ENCODE assay signal across 10 cellular contexts in the genomic region with DNA sequence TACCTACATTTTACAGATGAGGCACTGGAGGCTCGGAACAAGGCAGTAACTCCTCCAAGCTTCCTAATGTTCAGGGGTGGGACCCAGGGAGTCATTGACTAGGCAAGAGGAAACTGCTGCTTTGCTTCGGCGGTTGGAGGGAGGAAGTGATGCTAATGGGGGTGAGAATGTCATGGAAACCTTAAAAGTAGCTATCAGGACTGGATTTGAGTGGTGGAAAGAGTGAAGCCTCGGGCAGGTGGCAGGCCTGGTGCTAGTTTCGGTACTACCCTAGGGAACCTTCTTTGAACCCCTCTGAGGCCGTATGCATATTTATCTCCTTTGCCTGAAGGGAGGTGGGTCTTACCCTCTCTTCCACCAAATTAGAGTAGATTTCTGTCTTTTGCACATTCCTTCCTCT. TPM values are rescaled to one million over a fixed set of nuclear protein-coding genes. Genes with fewer than 3 reads are reported as not detected.
A peak's percentile ranks its signal among the peaks of the same experiment; 100 is the strongest.
DNase-seq lines count a peak whose midpoint lies in the region; ATAC-seq and TF ChIP-seq lines count a peak whose summit lies in the region.
"Had no signal": no experiment of that assay in that cellular context is flagged by ENCODE, and none has a peak within 500 bp of the region (broad histone marks: within the 10 kb centered on the region; RNA-seq: fewer than 3 reads in every experiment).

No MANE protein-coding gene starts in this region.

- in situ Hi-C loops in GM13977 (cut with MboI; ENCODE audit: low pct_unique_long_range_greater_than_20kb, low sequenced_read_pairs, unreplicated experiment) = no loop called here

- no peaks in the 10 kb centered on the region for H3K9me3 Mint-ChIP-seq in WTC11
- no peaks in the 10 kb centered on the region for H3K9me3 Mint-ChIP-seq in naive thymus-derived CD8-positive, alpha-beta T cell

- peaks cover 19% of the 10 kb centered on the region for H3K4me1 Mint-ChIP-seq in WTC11
- H3K4me1 Mint-ChIP-seq in naive thymus-derived CD8-positive, alpha-beta T cell = peaks cover 8 to 24% (median 18%) of the 10 kb centered on the region in 4 donors

- POLR2A ChIA-PET in WTC11 (lab: Charles Lee) = interaction anchor here (1.2 kb wide), 1 partner anchor 11 kb away, joined by 5 read pairs; the partner anchor contains the start of gene WDR31
- POLR2A ChIA-PET in naive thymus-derived CD8-positive, alpha-beta T cell (lab: Charles Lee) = interaction anchor here (0.6 to 3.4 kb wide), 4 partner anchors 9 to 76 kb away, joined by 3 to 23 read pairs (median 4); partner anchors contain the start of genes CDC26, PRPF4 and WDR31

- ATAC-seq in HG03378 (IDR thresholded peaks at IDR 0.05; ENCODE audit: unreplicated experiment) (peak; percentile 42), WTC11 (no peak), HG02970 (IDR thresholded peaks at IDR 0.05; ENCODE audit: low FRiP score, unreplicated experiment) (no peak)
- ATAC-seq in naive thymus-derived CD8-positive, alpha-beta T cell = peak; percentile 27 to 52

- H3K27ac Mint-ChIP-seq in WTC11 = no peak overlapping the region; the same call in 1 of the 2 replicates
- H3K27ac Mint-ChIP-seq in naive thymus-derived CD8-positive, alpha-beta T cell = peak overlapping the region in 2 of 10 donors; percentile 18 to 84

- peak overlapping the region; percentile 83 for H3K4me3 Mint-ChIP-seq in WTC11
- H3K4me3 Mint-ChIP-seq in naive thymus-derived CD8-positive, alpha-beta T cell = peak overlapping the region; percentile 73 to 88 (median 80)

- CTCF ChIA-PET in WTC11 (lab: Charles Lee) = interaction anchor here (0.9 to 3.0 kb wide), 4 partner anchors 11 to 120 kb away, joined by 3 to 16 read pairs (median 4); partner anchors contain the start of gene WDR31

- H3K27me3 Mint-ChIP-seq in WTC11 (ENCODE audit: low read depth) = peaks cover 34% of the 10 kb centered on the region
- peaks cover 3 to 33% (median 13%) of the 10 kb centered on the region in 5 donors for H3K27me3 Mint-ChIP-seq in naive thymus-derived CD8-positive, alpha-beta T cell

- H3K36me3 Mint-ChIP-seq in WTC11 = no peaks in the 10 kb centered on the region
- no peaks in the 10 kb centered on the region for H3K36me3 Mint-ChIP-seq in naive thymus-derived CD8-positive, alpha-beta T cell

- DNase-seq in GM13977 (ENCODE audit: low spot score) = peak; percentile 59
- no peak for DNase-seq in WTC11 (ENCODE audit: low spot score)
- DNase-seq in naive thymus-derived CD8-positive, alpha-beta T cell = peak in 2 of 10 donors; percentile 21 to 26
- DNase-seq in activated effector memory CD4-positive, alpha-beta T cell treated with Interleukin-2 at 50 U/mL for 16 hours = no peak
- DNase-seq in effector CD4-positive, alpha-beta T cell = no peak
- DNase-seq in NCI-H2171 treated with DMSO at 0.1 percent for 48 hours (lab: John Stamatoyannopoulos, UW) = no peak
- DNase-seq: left colon had no signal

- TF ChIP-seq CTCF in GM13977 (IDR thresholded peaks at IDR 0.05; ENCODE audit: extremely low read depth, insufficient read depth, missing control alignments) (no peak), WTC11 (IDR thresholded peaks at IDR 0.05) (no peak)

TF ChIP-seq in WTC11, 78 proteins besides CTCF, POLR2A, EP300 and RAD21:
- TF ChIP-seq CBFB (CRISPR knock-in tag; IDR thresholded peaks at IDR 0.05; ENCODE audit: low read depth) (no peak), RELA (CRISPR knock-in tag; IDR thresholded peaks at IDR 0.05; ENCODE audit: borderline replicate concordance) (no peak), FOXP1 (CRISPR knock-in tag; IDR thresholded peaks at IDR 0.05; ENCODE audit: borderline replicate concordance) (no peak), ZBTB43 (CRISPR knock-in tag; IDR thresholded peaks at IDR 0.05) (no peak), CREM (CRISPR knock-in tag; IDR thresholded peaks at IDR 0.05) (no peak), ZNF263 (CRISPR knock-in tag; IDR thresholded peaks at IDR 0.05; ENCODE audit: low read depth) (no peak), EMX1 (CRISPR knock-in tag; IDR thresholded peaks at IDR 0.05) (no peak), ZNF416 (CRISPR knock-in tag; IDR thresholded peaks at IDR 0.05) (no peak), RORB (CRISPR knock-in tag; IDR thresholded peaks at IDR 0.05) (no peak), FOXJ3 (CRISPR knock-in tag; IDR thresholded peaks at IDR 0.05; ENCODE audit: borderline replicate concordance) (no peak), MYBL2 (CRISPR knock-in tag; IDR thresholded peaks at IDR 0.05) (no peak)
- TF ChIP-seq, protein P1, sequence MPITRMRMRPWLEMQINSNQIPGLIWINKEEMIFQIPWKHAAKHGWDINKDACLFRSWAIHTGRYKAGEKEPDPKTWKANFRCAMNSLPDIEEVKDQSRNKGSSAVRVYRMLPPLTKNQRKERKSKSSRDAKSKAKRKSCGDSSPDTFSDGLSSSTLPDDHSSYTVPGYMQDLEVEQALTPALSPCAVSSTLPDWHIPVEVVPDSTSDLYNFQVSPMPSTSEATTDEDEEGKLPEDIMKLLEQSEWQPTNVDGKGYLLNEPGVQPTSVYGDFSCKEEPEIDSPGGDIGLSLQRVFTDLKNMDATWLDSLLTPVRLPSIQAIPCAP (CRISPR knock-in tag; IDR thresholded peaks at IDR 0.05) = no peak
TF ChIP-seq in WTC11: peak in this region for 0.

RNA-seq across cellular contexts. Expression of gene BSPRY, which starts 1.6 kb away (rescaled TPM):
- 6.4 to 8.0 TPM (median 7.2 TPM) in 3 replicates for total RNA-seq in WTC11 (2021)
- total RNA-seq in naive thymus-derived CD8-positive, alpha-beta T cell = under 1 TPM in 1 of 2 experiments, not detected in 1; 0.36 TPM
- polyA plus RNA-seq in naive thymus-derived CD8-positive, alpha-beta T cell = 1 to 10 TPM in 2 of 3 donors, under 1 TPM in 1; 0.52 to 1.3 (median 1.2) TPM

RNA-seq across cellular contexts. Expression of gene WDR31, which starts 10.9 kb away (rescaled TPM):
- total RNA-seq in WTC11 (2021) = 0.37 to 0.71 TPM (median 0.46 TPM) in 3 replicates
- total RNA-seq in naive thymus-derived CD8-positive, alpha-beta T cell = 1 to 10 TPM in 1 of 2 experiments, under 1 TPM in 1; 0.96 to 1.2 TPM
- polyA plus RNA-seq in naive thymus-derived CD8-positive, alpha-beta T cell = under 1 TPM; 0.21 to 0.62 (median 0.43) TPM

RNA-seq across cellular contexts. Expression of gene HDHD3, which starts 25.8 kb away (rescaled TPM):
- 15.7 to 17.2 TPM (median 16.6 TPM) in 3 replicates for total RNA-seq in WTC11 (2021)
- 10 to 100 TPM; 26.2 to 26.5 TPM for total RNA-seq in naive thymus-derived CD8-positive, alpha-beta T cell
- polyA plus RNA-seq in naive thymus-derived CD8-positive, alpha-beta T cell = 10 to 100 TPM; 24.1 to 45.2 (median 35.1) TPM

RNA-seq across cellular contexts. Expression of gene RNF183, which starts 47.8 kb away (rescaled TPM):
- total RNA-seq in WTC11 (2021) = 0.17 to 0.25 TPM (median 0.25 TPM) in 3 replicates
- under 1 TPM in 1 of 2 experiments, not detected in 1; 0.23 TPM for total RNA-seq in naive thymus-derived CD8-positive, alpha-beta T cell
- not detected for polyA plus RNA-seq in naive thymus-derived CD8-positive, alpha-beta T cell
- total RNA-seq: activated CD8-positive, alpha-beta memory T cell treated with anti-CD3 and anti-CD28 coated beads for 36 hours had no signal

RNA-seq across cellular contexts. Expression of gene ALAD, which starts 50.1 kb away (rescaled TPM):
- 14.7 to 15.9 TPM (median 15.5 TPM) in 3 replicates for total RNA-seq in WTC11 (2021)
- total RNA-seq in naive thymus-derived CD8-positive, alpha-beta T cell = 10 to 100 TPM; 45.7 to 47.1 TPM
- polyA plus RNA-seq in naive thymus-derived CD8-positive, alpha-beta T cell = 10 to 100 TPM; 19.2 to 29.4 (median 21.2) TPM

Comparison
In these comparisons a context has a peak if more than half of its experiments do, and no peak if none do; other contexts are left out.
1. ATAC-seq: peak in HG03378 (single experiment) and naive thymus-derived CD8-positive, alpha-beta T cell (2 of 2); none in WTC11 (single experiment) and HG02970 (single experiment).